9 cellular contexts compared by ENCODE assay signal in the genomic region with DNA sequence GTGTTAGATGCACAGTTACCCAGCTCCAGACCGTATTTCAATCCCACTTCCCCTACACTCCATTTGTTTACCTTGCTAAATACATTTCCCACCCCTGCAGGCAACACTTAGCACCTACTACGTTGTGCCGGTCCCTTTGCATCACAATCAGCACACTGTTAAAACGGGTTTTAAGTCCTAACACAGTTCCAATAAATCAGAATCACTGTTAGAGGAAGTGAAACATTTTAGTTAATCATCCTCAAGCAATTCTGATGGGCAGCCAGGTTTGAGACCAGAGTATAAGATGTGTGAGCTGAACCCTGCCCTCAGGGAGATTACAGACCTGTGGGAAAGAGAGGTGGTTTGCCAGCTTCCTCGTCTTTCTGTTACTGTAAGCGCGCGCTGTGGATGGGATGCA. TPM values are rescaled to one million over a fixed set of nuclear protein-coding genes. Genes with fewer than 3 reads are reported as not detected.
A peak's percentile ranks its signal among the peaks of the same experiment; 100 is the strongest.
DNase-seq lines count a peak whose midpoint lies in the region; ATAC-seq and TF ChIP-seq lines count a peak whose summit lies in the region.
"Had no signal": no experiment of that assay in that cellular context is flagged by ENCODE, and none has a peak within 500 bp of the region (broad histone marks: within the 10 kb centered on the region; RNA-seq: fewer than 3 reads in every experiment).

No MANE protein-coding gene starts in this region.

- H2BK12ac ChIP-seq in mesenchymal stem cell (ENCODE audit: low read length in 2 of 2): peak overlapping the region in 1 of 2 experiments; percentile 77

- no peak overlapping the region for H3K18ac ChIP-seq in mesenchymal stem cell (ENCODE audit: low read depth in 1 of 2, low read length in 2 of 2)

- H3K4me2 ChIP-seq in mesenchymal stem cell (ENCODE audit: low read length, poor library complexity, severe bottlenecking): peak overlapping the region; percentile 25

- no peaks in the 10 kb centered on the region for H3K9me3 Mint-ChIP-seq in activated naive CD8-positive, alpha-beta T cell treated with anti-CD3 and anti-CD28 coated beads, Interleukin-2, amount 10 ng/mL, durations not matched to agents 7 days and 5 days

- H3K36me3 ChIP-seq in HEK293 (ENCODE audit: control insufficient read depth in 2 of 2, insufficient read depth in 1 of 2, low read length in 2 of 2) (peaks cover 0 to 15% of the 10 kb centered on the region in 2 experiments; a peak in 1 of 3 replicates), mesenchymal stem cell (ENCODE audit: control insufficient read depth in 1 of 2, insufficient read depth in 2 of 2, low read depth in 1 of 2, low read length in 2 of 2) (peaks cover 0 to 11% of the 10 kb centered on the region in 2 experiments), upper lobe of left lung (no peaks in the 10 kb centered on the region)

- no peak overlapping the region for H4K91ac ChIP-seq in mesenchymal stem cell (ENCODE audit: low read length)

- peak overlapping the region; percentile 98 for H3K4me3 Mint-ChIP-seq in activated naive CD8-positive, alpha-beta T cell treated with anti-CD3 and anti-CD28 coated beads, Interleukin-2, amount 10 ng/mL, durations not matched to agents 7 days and 5 days

- no peak for TF ChIP-seq POLR2A in upper lobe of left lung (IDR thresholded peaks at IDR 0.05)

- H2BK120ac ChIP-seq in mesenchymal stem cell (ENCODE audit: low read depth, low read length): no peak overlapping the region

- TF ChIP-seq CTCF in AG04449 (IDR thresholded peaks at IDR 0.05; ENCODE audit: insufficient read depth, low read length, missing control alignments) (no peak), HEK293 (tag by site-specific recombination; IDR thresholded peaks at IDR 0.05) (no peak), upper lobe of left lung (IDR thresholded peaks at IDR 0.05) (no peak)

- peak overlapping the region; percentile 98 for H3K4me3 ChIP-seq in AG04449 (ENCODE audit: low read depth, low read length)
- H3K4me3 ChIP-seq in HEK293 (ENCODE audit: low read depth, low read length): no peak overlapping the region
- peak overlapping the region in 1 of 2 experiments; percentile 99 for H3K4me3 ChIP-seq in mesenchymal stem cell (ENCODE audit: insufficient read depth in 1 of 2, low read depth in 1 of 2, low read length in 2 of 2)
- peak overlapping the region in 1 of 4 donors; percentile 79 for H3K4me3 ChIP-seq in upper lobe of left lung

- no peak for ATAC-seq in activated naive CD8-positive, alpha-beta T cell treated with anti-CD3 and anti-CD28 coated beads, Interleukin-2, amount 10 ng/mL, durations not matched to agents 7 days and 5 days (ENCODE audit: low read depth)
- no peak for ATAC-seq in GM19397 (IDR thresholded peaks at IDR 0.05; ENCODE audit: unreplicated experiment)
- ATAC-seq in upper lobe of left lung (ENCODE audit: low FRiP score in 2 of 2): no peak

- H3K14ac ChIP-seq in mesenchymal stem cell (ENCODE audit: low read length in 2 of 2): no peak overlapping the region

- DNase-seq in AG04449 (ENCODE audit: low read depth, low spot score): no peak
- no peak for DNase-seq in activated naive CD8-positive, alpha-beta T cell treated with anti-CD3 and anti-CD28 coated beads, Interleukin-2, amount 10 ng/mL, durations not matched to agents 7 days and 5 days
- DNase-seq in mesenchymal stem cell: no peak
- DNase-seq in NCI-H1048 (lab: John Stamatoyannopoulos, UW): no peak
- DNase-seq in upper lobe of left lung: no peak
- DNase-seq in nucleus accumbens (lab: John Stamatoyannopoulos, UW): no peak

- no peak for TF ChIP-seq EP300 in upper lobe of left lung (IDR thresholded peaks at IDR 0.05)

- H3K9me3 ChIP-seq in HEK293 (ENCODE audit: control insufficient read depth, insufficient read depth, low read depth, low read length): no peaks in the 10 kb centered on the region
- H3K9me3 ChIP-seq in mesenchymal stem cell (ENCODE audit: control insufficient read depth, low read length): no peaks in the 10 kb centered on the region
- no peaks in the 10 kb centered on the region for H3K9me3 ChIP-seq in upper lobe of left lung

- peak overlapping the region; percentile 66 to 74 for H3K4ac ChIP-seq in mesenchymal stem cell (ENCODE audit: low read depth in 1 of 2, low read length in 2 of 2)

- H3K36me3 Mint-ChIP-seq in activated naive CD8-positive, alpha-beta T cell treated with anti-CD3 and anti-CD28 coated beads, Interleukin-2, amount 10 ng/mL, durations not matched to agents 7 days and 5 days: peaks cover 32% of the 10 kb centered on the region

- H3K27ac ChIP-seq in HEK293 (ENCODE audit: extremely low read depth, low read depth, low read length) (peak overlapping the region; percentile 32; the same call in 1 of the 2 replicates), mesenchymal stem cell (ENCODE audit: low read length, poor library complexity, severe bottlenecking) (peak overlapping the region; percentile 63), upper lobe of left lung (peak overlapping the region in 2 of 4 donors; percentile 70 to 100)

- H3K27me3 ChIP-seq in mesenchymal stem cell (ENCODE audit: control insufficient read depth in 1 of 2, insufficient read depth in 1 of 2, low read length in 2 of 2) (no peaks in the 10 kb centered on the region), upper lobe of left lung (no peaks in the 10 kb centered on the region)

- no peak overlapping the region for H4K8ac ChIP-seq in mesenchymal stem cell (ENCODE audit: low read length)

- peaks cover 4% of the 10 kb centered on the region for H3K79me1 ChIP-seq in mesenchymal stem cell (replicated peaks; ENCODE audit: low read length, poor library complexity, severe bottlenecking)

- H2AK5ac ChIP-seq in mesenchymal stem cell (ENCODE audit: low read length, severe bottlenecking): no peak overlapping the region

- H3K9ac ChIP-seq in mesenchymal stem cell (ENCODE audit: low read length): peak overlapping the region; percentile 98

- peaks cover 34% of the 10 kb centered on the region for H3K4me1 Mint-ChIP-seq in activated naive CD8-positive, alpha-beta T cell treated with anti-CD3 and anti-CD28 coated beads, Interleukin-2, amount 10 ng/mL, durations not matched to agents 7 days and 5 days

- no peaks in the 10 kb centered on the region for H3K27me3 Mint-ChIP-seq in activated naive CD8-positive, alpha-beta T cell treated with anti-CD3 and anti-CD28 coated beads, Interleukin-2, amount 10 ng/mL, durations not matched to agents 7 days and 5 days

- no peak overlapping the region for H2BK15ac ChIP-seq in mesenchymal stem cell (ENCODE audit: low read depth, poor library complexity, severe bottlenecking)

- WGBS in mesenchymal stem cell: 14% methylated on average over 8 of the region's 8 CpGs
- 44 to 45% methylated on average over 8 of the region's 8 CpGs for WGBS in upper lobe of left lung, 2 donors

- CTCF ChIA-PET in AG04449 (lab: Yijun Ruan, JAX): interaction anchor here (0.8 to 5.2 kb wide), 5 partner anchors 9 to 33 kb away, joined by 3 to 33 read pairs (median 4); partner anchors contain the start of gene SOX12
- CTCF ChIA-PET in HEK293 (lab: Yijun Ruan, JAX): interaction anchor here (1.4 to 4.1 kb wide), 2 partner anchors 30 to 45 kb away, joined by 3 to 21 read pairs; no protein-coding TSS in a partner anchor

- no peak overlapping the region for H2AFZ ChIP-seq in mesenchymal stem cell (ENCODE audit: low read depth, low read length)

- peaks cover 27% of the 10 kb centered on the region for H3K4me1 ChIP-seq in HEK293 (ENCODE audit: control insufficient read depth, insufficient read depth, low read length)
- H3K4me1 ChIP-seq in mesenchymal stem cell (ENCODE audit: control insufficient read depth, insufficient read depth, low read depth, low read length): peaks cover 15% of the 10 kb centered on the region
- peaks cover 34 to 48% (median 36%) of the 10 kb centered on the region in 4 donors for H3K4me1 ChIP-seq in upper lobe of left lung

- H3K23ac ChIP-seq in mesenchymal stem cell (ENCODE audit: low read length in 2 of 2): no peak overlapping the region

- H3K27ac Mint-ChIP-seq in activated naive CD8-positive, alpha-beta T cell treated with anti-CD3 and anti-CD28 coated beads, Interleukin-2, amount 10 ng/mL, durations not matched to agents 7 days and 5 days: no peak overlapping the region

- POLR2A ChIA-PET in AG04449 (lab: Yijun Ruan, JAX) (interaction anchor here (1.4 to 4.1 kb wide), 3 partner anchors 9 to 25 kb away, joined by 6 to 25 read pairs (median 9); partner anchors contain the start of gene SOX12), HEK293 (lab: Yijun Ruan, JAX) (interaction anchor here (1.7 to 6.2 kb wide), 4 partner anchors 11 to 47 kb away, joined by 7 to 74 read pairs (median 8); partner anchors contain the start of gene SOX12)
- POLR2A ChIA-PET in activated naive CD8-positive, alpha-beta T cell treated with anti-CD3 and anti-CD28 coated beads, Interleukin-2, amount 10 ng/mL, durations not matched to agents 7 days and 5 days (lab: Charles Lee): interaction anchor here (5.0 to 7.8 kb wide), 2 partner anchors 9 to 24 kb away, joined by 32 to 84 read pairs; partner anchors contain the start of gene SOX12

- H2BK5ac ChIP-seq in mesenchymal stem cell (ENCODE audit: low read depth, low read length, poor library complexity, severe bottlenecking): no peak overlapping the region

TF ChIP-seq in HEK293, 187 proteins besides CTCF, POLR2A, EP300 and RAD21 (continues in another document):
- TF ChIP-seq ZNF274 (IDR thresholded peaks at IDR 0.05; ENCODE audit: low read length): no peak
- TF ChIP-seq ZNF274 (tag by site-specific recombination; IDR thresholded peaks at IDR 0.05; ENCODE audit: borderline replicate concordance): no peak

RNA-seq across cellular contexts. Expression of gene ZCCHC3, which starts 3.0 kb away (rescaled TPM):
- 10 to 100 TPM; 30.0 to 30.6 TPM for total RNA-seq in activated naive CD8-positive, alpha-beta T cell treated with anti-CD3 and anti-CD28 coated beads, Interleukin-2, amount 10 ng/mL, durations not matched to agents 7 days and 5 days
- 21.9 TPM for polyA plus RNA-seq in mesenchymal stem cell (2013, experiment 1 of 2)
- 21.3 TPM for polyA plus RNA-seq in mesenchymal stem cell (2013, experiment 2 of 2)
- total RNA-seq in upper lobe of left lung: 10 to 100 TPM; 14.2 to 18.5 (median 17.3) TPM

RNA-seq across cellular contexts. Expression of gene C20orf96, which starts 9.8 kb away (rescaled TPM):
- total RNA-seq in activated naive CD8-positive, alpha-beta T cell treated with anti-CD3 and anti-CD28 coated beads, Interleukin-2, amount 10 ng/mL, durations not matched to agents 7 days and 5 days: 10 to 100 TPM in 1 of 2 experiments, 1 to 10 TPM in 1; 9.6 to 11.7 TPM
- 15.2 TPM for polyA plus RNA-seq in mesenchymal stem cell (2013, experiment 1 of 2)
- 14.8 TPM for polyA plus RNA-seq in mesenchymal stem cell (2013, experiment 2 of 2)
- 10 to 100 TPM in 3 of 6 donors, 1 to 10 TPM in 3; 3.0 to 31.4 (median 10.3) TPM for total RNA-seq in upper lobe of left lung

RNA-seq across cellular contexts. Expression of gene SOX12, which starts 25.0 kb away (rescaled TPM):
- 10 to 100 TPM; 10.1 to 10.6 TPM for total RNA-seq in activated naive CD8-positive, alpha-beta T cell treated with anti-CD3 and anti-CD28 coated beads, Interleukin-2, amount 10 ng/mL, durations not matched to agents 7 days and 5 days
- polyA plus RNA-seq in mesenchymal stem cell (2013, experiment 1 of 2): 30.8 TPM
- 29.9 TPM for polyA plus RNA-seq in mesenchymal stem cell (2013, experiment 2 of 2)
- total RNA-seq in upper lobe of left lung: 10 to 100 TPM in 2 of 6 donors, 1 to 10 TPM in 4; 3.8 to 13.5 (median 7.6) TPM

RNA-seq across cellular contexts. Expression of gene DEFB132, which starts 42.8 kb away (rescaled TPM):
- not detected for total RNA-seq in activated naive CD8-positive, alpha-beta T cell treated with anti-CD3 and anti-CD28 coated beads, Interleukin-2, amount 10 ng/mL, durations not matched to agents 7 days and 5 days
- not detected for polyA plus RNA-seq in mesenchymal stem cell (2013, experiment 1 of 2)
- polyA plus RNA-seq in mesenchymal stem cell (2013, experiment 2 of 2): not detected
- total RNA-seq in upper lobe of left lung: not detected
- total RNA-seq: T-helper 1 cell treated with Interleukin-12 subunit alpha and Interleukin-12 subunit beta and Interleukin-4 antibody, amounts not matched to agents 30 ng/mL and 1 ng/mL, for 36 hours had no signal

RNA-seq across cellular contexts. Expression of gene NRSN2, which starts 46.6 kb away (rescaled TPM):
- 1 to 10 TPM; 3.6 to 3.7 TPM for total RNA-seq in activated naive CD8-positive, alpha-beta T cell treated with anti-CD3 and anti-CD28 coated beads, Interleukin-2, amount 10 ng/mL, durations not matched to agents 7 days and 5 days
- 63.0 TPM for polyA plus RNA-seq in mesenchymal stem cell (2013, experiment 1 of 2)
- polyA plus RNA-seq in mesenchymal stem cell (2013, experiment 2 of 2): 60.9 TPM
- 10 to 100 TPM; 13.6 to 30.8 (median 25.6) TPM for total RNA-seq in upper lobe of left lung
